Comparison of ENCODE assay signal across 14 cellular contexts in the genomic region with DNA sequence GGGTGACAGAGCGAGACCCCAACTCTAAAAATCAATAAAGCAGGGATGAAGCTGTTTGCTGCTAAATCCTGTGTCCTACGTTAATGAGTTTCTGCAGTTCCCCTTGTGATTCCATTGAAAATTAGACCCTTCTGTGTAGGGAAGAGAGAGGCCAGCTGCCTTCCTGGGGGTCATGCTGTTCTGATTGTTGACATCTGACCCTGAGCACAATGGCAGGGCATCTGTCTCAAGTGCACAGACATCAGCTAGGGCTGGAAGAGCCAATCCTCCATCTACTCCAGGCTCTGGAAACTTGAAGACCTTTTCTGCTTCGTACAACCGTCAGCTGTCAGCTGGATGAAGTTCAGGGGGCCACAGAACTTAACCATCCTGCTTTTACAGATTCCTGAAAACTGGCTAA. TPM values are rescaled to one million over a fixed set of nuclear protein-coding genes. Genes with fewer than 3 reads are reported as not detected.
A peak's percentile ranks its signal among the peaks of the same experiment; 100 is the strongest.
DNase-seq lines count a peak whose midpoint lies in the region; ATAC-seq and TF ChIP-seq lines count a peak whose summit lies in the region.
"Had no signal": no experiment of that assay in that cellular context is flagged by ENCODE, and none has a peak within 500 bp of the region (broad histone marks: within the 10 kb centered on the region; RNA-seq: fewer than 3 reads in every experiment).

No MANE protein-coding gene starts in this region.

- no peaks in the 10 kb centered on the region for H3K27me3 ChIP-seq in transverse colon

- in situ Hi-C loops in transverse colon (cut with MboI; ENCODE audit: low pct_ligation_motif_present in 1 of 4, low pct_unique_long_range_greater_than_20kb in 1 of 4, low sequenced_read_pairs in 3 of 4), result loop anchor here in 1 of 4 donors (25.0 kb wide), 1 partner anchor 472 kb away; no protein-coding TSS in a partner anchor

- peak overlapping the region; percentile 99 for H3K27ac Mint-ChIP-seq in glutamatergic neuron (ENCODE audit: unreplicated experiment)
- H3K27ac Mint-ChIP-seq: GM23338 had no signal

- no peak for TF ChIP-seq POLR2A in transverse colon (IDR thresholded peaks at IDR 0.05)

- peaks cover 11% of the 10 kb centered on the region for H3K27me3 Mint-ChIP-seq in glutamatergic neuron (ENCODE audit: unreplicated experiment)
- H3K27me3 Mint-ChIP-seq: CD8-positive, alpha-beta memory T cell had no signal

- peaks cover 12% of the 10 kb centered on the region for H3K9me3 Mint-ChIP-seq in glutamatergic neuron (ENCODE audit: unreplicated experiment)
- H3K9me3 Mint-ChIP-seq: CD8-positive, alpha-beta memory T cell; GM23338 had no signal

- DNase-seq in NCI-H1417 (lab: John Stamatoyannopoulos, UW) (peak in 2 of 3 experiments; percentile 15 to 66), NCI-H1417 treated with DMSO at 0.1 percent for 48 hours (lab: John Stamatoyannopoulos, UW) (no peak), NCI-H146 treated with DMSO at 0.1 percent for 48 hours (lab: John Stamatoyannopoulos, UW; ENCODE audit: unreplicated experiment) (peak; percentile 70), glutamatergic neuron (peak; percentile 68), transverse colon (no peak)
- DNase-seq in activated CD4-positive, alpha-beta T cell treated with anti-CD3 and anti-CD28 coated beads, Interleukin-2, amount 50 U/mL, for 4 hours, result no peak
- DNase-seq: Caco-2; CD8-positive, alpha-beta memory T cell; GF-D8; H7 had no signal

- no peak for ATAC-seq in GM19455 (IDR thresholded peaks at IDR 0.05; ENCODE audit: unreplicated experiment)
- ATAC-seq: GM23338 had no signal

- peaks cover 53% of the 10 kb centered on the region for H3K4me1 Mint-ChIP-seq in glutamatergic neuron (ENCODE audit: low read depth, unreplicated experiment)

- peak overlapping the region; percentile 77 for H3K4me3 Mint-ChIP-seq in glutamatergic neuron (ENCODE audit: unreplicated experiment)
- H3K4me3 Mint-ChIP-seq: CD14-positive monocyte, GM23338 had no signal

- TF ChIP-seq EP300 in transverse colon (IDR thresholded peaks at IDR 0.05; ENCODE audit: low read depth), result no peak

- H3K4me1 ChIP-seq in transverse colon, result peaks cover 15 to 50% (median 35%) of the 10 kb centered on the region in 4 donors
- H3K4me1 ChIP-seq: Caco-2 had no signal

- no peaks in the 10 kb centered on the region for H3K36me3 Mint-ChIP-seq in glutamatergic neuron (ENCODE audit: unreplicated experiment)

- H3K27ac ChIP-seq in transverse colon, result peak overlapping the region in 3 of 4 donors; percentile 5 to 56 (median 55)
- H3K27ac ChIP-seq: 22Rv1 had no signal

- intact Hi-C loops in transverse colon (cut with DNase I; ENCODE audit: low total_unique reads), result loop anchor here (5.0 kb wide), 1 partner anchor 467 kb away; no protein-coding TSS in a partner anchor

- H3K9me3 ChIP-seq in transverse colon, result no peaks in the 10 kb centered on the region
- H3K9me3 ChIP-seq: Caco-2 had no signal

- no peak overlapping the region for H3K4me3 ChIP-seq in transverse colon
- H3K4me3 ChIP-seq: GM23338 had no signal

- no peaks in the 10 kb centered on the region for H3K36me3 ChIP-seq in transverse colon

- TF ChIP-seq CTCF in glutamatergic neuron (IDR thresholded peaks at IDR 0.05; ENCODE audit: partially characterized antibody, unreplicated experiment) (no peak), transverse colon (IDR thresholded peaks at IDR 0.05) (no peak)

- WGBS in transverse colon (ENCODE audit: low coverage in 1 of 2), 2 donors, result 89 to 92% methylated on average over 2 to 4 of the region's 4 CpGs

RNA-seq across cellular contexts. Expression of gene FBXL14, which starts 10.1 kb away (rescaled TPM):
- total RNA-seq in glutamatergic neuron (ENCODE audit: unreplicated experiment), result 28.8 TPM
- 10 to 100 TPM; 15.5 to 44.4 (median 28.0) TPM for total RNA-seq in transverse colon

RNA-seq across cellular contexts. Expression of gene WNT5B, which starts 44.7 kb away (rescaled TPM):
- total RNA-seq in glutamatergic neuron (ENCODE audit: unreplicated experiment) (16.3 TPM), transverse colon (1 to 10 TPM in 2 of 4 donors, under 1 TPM in 1, not detected in 1; 0.80 to 3.5 (median 3.5) TPM)
- total RNA-seq: CD8-positive, alpha-beta memory T cell had no signal

Comparison
In these comparisons a context has a peak if more than half of its experiments do, and no peak if none do; other contexts are left out.
1. DNase-seq: peak in NCI-H1417 (2 of 3), NCI-H146 treated with DMSO at 0.1 percent for 48 hours (single experiment) and glutamatergic neuron (single experiment); none in NCI-H1417 treated with DMSO at 0.1 percent for 48 hours (single experiment), transverse colon (single experiment) and activated CD4-positive, alpha-beta T cell treated with anti-CD3 and anti-CD28 coated beads, Interleukin-2, amount 50 U/mL, for 4 hours (0 of 2).